ENCODE assay signal across 21 cellular contexts in the genomic region with DNA sequence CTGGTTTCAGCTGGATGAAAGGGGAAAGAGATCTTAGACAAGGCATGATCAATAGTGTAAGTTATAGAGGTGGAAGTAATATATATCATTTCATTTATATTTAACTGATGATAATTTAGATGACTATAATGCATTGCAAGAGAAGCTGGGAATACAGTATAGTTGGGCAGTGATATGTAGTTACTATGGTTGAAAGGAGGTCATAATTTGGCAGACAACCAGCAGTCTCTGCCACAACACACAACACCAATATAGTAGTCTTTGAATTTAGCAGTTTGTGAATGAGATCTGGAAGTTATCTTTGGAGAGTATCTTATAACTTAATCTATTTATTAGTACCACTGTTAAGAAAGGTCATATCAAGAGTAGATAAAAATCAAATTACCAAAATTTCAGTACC.
"Had no signal": no experiment of that assay in that cellular context is flagged by ENCODE, and none has a peak within 500 bp of the region (broad histone marks: within the 10 kb centered on the region; RNA-seq: fewer than 3 reads in every experiment).

No MANE protein-coding gene starts in this region.

- DNase-seq: activated CD4-positive, alpha-beta T cell treated with anti-CD3 and anti-CD28 coated beads for 36 hours; activated CD4-positive, CD25-positive, alpha-beta regulatory T cell; activated CD8-positive, alpha-beta memory T cell treated with anti-CD3 and anti-CD28 coated beads, Interleukin-2, amount 10 ng/mL, durations not matched to agents 7 days and 5 days; activated CD8-positive, alpha-beta T cell treated with anti-CD3 and anti-CD28 coated beads, Interleukin-2, amount 10 ng/mL, durations not matched to agents 7 days and 5 days; activated naive CD4-positive, alpha-beta T cell treated with Interleukin-2 at 50 U/mL for 16 hours; activated T-cell treated with anti-CD3 and anti-CD28 coated beads, Interleukin-2, amount 50 U/mL, for 48 hours; anterior cingulate cortex; body of pancreas; cortex of kidney; effector memory CD8-positive, alpha-beta T cell; erythroblast; foreskin melanocyte; heart right ventricle; left ventricle myocardium inferior; mucosa of descending colon; posterior cingulate gyrus; right cardiac atrium; spleen; stimulated activated naive CD4-positive, alpha-beta T cell had no signal

- H3K4me3 ChIP-seq: body of pancreas, heart right ventricle, left ventricle myocardium inferior, mucosa of descending colon, spleen, suprapubic skin, tibial nerve had no signal
